In genomic region chr2:142682528-142682927, GRCh38 we compare ENCODE assay signal across 1 cellular context.
TF ChIP-seq lines count a peak whose summit lies in the region.

No MANE protein-coding gene starts in this region.

TF ChIP-seq in K562, 482 proteins besides CTCF, POLR2A, EP300 and RAD21 (continued from another document):
- TF ChIP-seq DEAF1 (CRISPR knock-in tag; IDR thresholded peaks at IDR 0.05): 0 out of 2 replicates have a peak, but pooled peaks have one; percentile 12
